ENCODE assay signal across 20 cellular contexts in the genomic region with DNA sequence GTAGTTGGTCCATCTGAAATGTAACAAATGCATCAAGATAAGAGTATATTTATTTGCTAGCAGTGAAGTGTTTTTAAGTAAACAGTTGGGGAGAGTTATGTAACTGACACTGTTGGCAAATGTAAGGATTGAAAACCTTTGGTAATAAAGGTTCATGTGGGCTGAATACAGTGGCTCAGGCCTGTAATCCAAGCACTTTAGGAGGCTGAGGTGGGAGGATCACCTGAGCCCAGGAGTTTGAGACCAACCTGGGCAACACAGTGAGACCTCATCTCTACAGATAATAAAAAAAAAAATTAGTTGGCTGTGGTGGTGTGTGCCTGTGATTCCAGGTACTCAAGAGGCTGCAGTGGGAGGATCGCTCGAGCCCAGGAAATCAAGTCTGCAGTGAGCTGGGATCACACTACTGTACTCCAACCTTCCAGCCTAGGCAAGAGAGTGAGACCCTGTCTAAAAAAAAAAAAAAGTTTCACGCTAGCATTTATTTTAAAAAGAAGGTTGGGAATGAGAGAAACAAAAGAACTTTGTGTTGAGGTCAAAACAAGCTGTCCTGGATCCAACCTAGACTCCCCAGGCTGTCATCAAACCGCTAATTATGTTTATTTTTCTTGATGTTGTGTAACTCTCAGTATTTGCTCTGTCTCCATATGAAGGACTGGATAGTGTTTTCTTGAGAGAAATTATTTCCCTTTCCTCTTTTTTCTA. TPM values are rescaled to one million over a fixed set of nuclear protein-coding genes. Genes with fewer than 3 reads are reported as not detected.
DNase-seq lines count a peak whose midpoint lies in the region; ATAC-seq, FAIRE-seq and TF ChIP-seq lines count a peak whose summit lies in the region.
"Had no signal": no experiment of that assay in that cellular context is flagged by ENCODE, and none has a peak within 500 bp of the region (broad histone marks: within the 10 kb centered on the region; RNA-seq: fewer than 3 reads in every experiment).

No MANE protein-coding gene starts in this region.

- H3K4me1 Mint-ChIP-seq in activated CD4-positive, alpha-beta memory T cell treated with anti-CD3 and anti-CD28 coated beads, Interleukin-2, amount 10 ng/mL, durations not matched to agents 7 days and 5 days = no peaks in the 10 kb centered on the region

- no peak for TF ChIP-seq CTCF in liver (IDR thresholded peaks at IDR 0.05; ENCODE audit: low read depth, low read length, missing input control)

- peaks cover 73% of the 10 kb centered on the region for H3K36me3 Mint-ChIP-seq in activated CD4-positive, alpha-beta memory T cell treated with anti-CD3 and anti-CD28 coated beads, Interleukin-2, amount 10 ng/mL, durations not matched to agents 7 days and 5 days (ENCODE audit: low read depth)

- H3K9me3 ChIP-seq in right cardiac atrium (ENCODE audit: control insufficient read depth, low read length) = no peaks in the 10 kb centered on the region
- H3K9me3 ChIP-seq in liver (ENCODE audit: control insufficient read depth in 4 of 4, low read length in 3 of 4) = peaks cover 0 to 2% (median 0%) of the 10 kb centered on the region in 4 donors

- peaks cover 8% of the 10 kb centered on the region for H3K9me3 Mint-ChIP-seq in activated CD4-positive, alpha-beta memory T cell treated with anti-CD3 and anti-CD28 coated beads, Interleukin-2, amount 10 ng/mL, durations not matched to agents 7 days and 5 days

- DNase-seq in right cardiac atrium (no peak), cardiac septum (ENCODE audit: low spot score) (no peak), occipital lobe (lab: John Stamatoyannopoulos, UW) (no peak), ACHN (no peak)
- DNase-seq in activated CD4-positive, alpha-beta memory T cell treated with anti-CD3 and anti-CD28 coated beads, Interleukin-2, amount 10 ng/mL, durations not matched to agents 7 days and 5 days = no peak
- DNase-seq: AML-193; CD4-positive, CD25-positive, alpha-beta regulatory T cell; DMS53; HCEC 1CT; KBM-7; NCI-H1092; NCI-H345; NCI-H526 treated with DMSO at 0.1 percent for 48 hours; PC-3; SHP77 treated with DMSO at 0.1 percent for 48 hours had no signal

- ATAC-seq in right cardiac atrium (peak in 1 of 2 donors; percentile 74), HG03432 (IDR thresholded peaks at IDR 0.05; ENCODE audit: unreplicated experiment) (no peak)
- ATAC-seq: PC-3 had no signal

- in situ Hi-C loops in ACHN (cut with HindIII; ENCODE audit: low pct_ligation_motif_present, low pct_unique_long_range_greater_than_20kb, low sequenced_read_pairs) = no loop called here

- no peak overlapping the region for H3K9ac ChIP-seq in liver (ENCODE audit: low read depth in 1 of 2, low read length in 2 of 2)

- TF ChIP-seq RAD21 in liver (IDR thresholded peaks at IDR 0.05) = no peak

- peak overlapping the region; percentile 81 for H3K27ac ChIP-seq in right cardiac atrium (ENCODE audit: low read length)
- H3K27ac ChIP-seq in liver (ENCODE audit: low read depth in 1 of 2, low read length in 2 of 2) = peak overlapping the region; percentile 59 to 67

- H3K27me3 Mint-ChIP-seq in activated CD4-positive, alpha-beta memory T cell treated with anti-CD3 and anti-CD28 coated beads, Interleukin-2, amount 10 ng/mL, durations not matched to agents 7 days and 5 days = no peaks in the 10 kb centered on the region
- H3K27me3 Mint-ChIP-seq: CD4-positive, CD25-positive, alpha-beta regulatory T cell had no signal

- POLR2A ChIA-PET in activated CD4-positive, alpha-beta memory T cell treated with anti-CD3 and anti-CD28 coated beads, Interleukin-2, amount 10 ng/mL, durations not matched to agents 7 days and 5 days (lab: Charles Lee) = interaction anchor here (0.6 to 2.2 kb wide), 2 partner anchors 20 to 1418 kb away, joined by 3 to 11 read pairs; a partner anchor contains a TSS

- WGBS in right cardiac atrium = 83% methylated on average over 4 of the region's 4 CpGs
- 42% methylated on average over 4 of the region's 4 CpGs for WGBS in liver

- H3K4me1 ChIP-seq in right cardiac atrium (ENCODE audit: control insufficient read depth, insufficient read depth, low read length) (no peaks in the 10 kb centered on the region), liver (ENCODE audit: control insufficient read depth in 4 of 4, insufficient read depth in 4 of 4, low read length in 3 of 4) (peaks cover 2 to 25% (median 12%) of the 10 kb centered on the region in 4 donors)

- H3K4me3 ChIP-seq in right cardiac atrium (ENCODE audit: low read length) = no peak overlapping the region
- no peak overlapping the region for H3K4me3 ChIP-seq in liver (ENCODE audit: low read depth in 1 of 3, low read length in 3 of 3)

- no peak overlapping the region for H3K27ac Mint-ChIP-seq in activated CD4-positive, alpha-beta memory T cell treated with anti-CD3 and anti-CD28 coated beads, Interleukin-2, amount 10 ng/mL, durations not matched to agents 7 days and 5 days

- CTCF ChIA-PET in activated CD4-positive, alpha-beta memory T cell treated with anti-CD3 and anti-CD28 coated beads, Interleukin-2, amount 10 ng/mL, durations not matched to agents 7 days and 5 days (lab: Charles Lee) = no interaction called here

- intact Hi-C loops in right cardiac atrium (cut with DNase I) (no loop called here), cardiac septum (cut with DNase I) (no loop called here)

- FAIRE-seq in endometrium (lab: Jason Lieb, UNC) = peak; percentile 94
- FAIRE-seq: A204.1, GM12891 had no signal

- H3K4me3 Mint-ChIP-seq in activated CD4-positive, alpha-beta memory T cell treated with anti-CD3 and anti-CD28 coated beads, Interleukin-2, amount 10 ng/mL, durations not matched to agents 7 days and 5 days = no peak overlapping the region
- H3K4me3 Mint-ChIP-seq: CD4-positive, CD25-positive, alpha-beta regulatory T cell had no signal

- peaks cover 3 to 27% (median 16%) of the 10 kb centered on the region in 4 donors for H3K36me3 ChIP-seq in liver (ENCODE audit: control insufficient read depth in 4 of 4, insufficient read depth in 3 of 4, low read depth in 1 of 4, low read length in 3 of 4)

- no peaks in the 10 kb centered on the region for H3K27me3 ChIP-seq in right cardiac atrium (ENCODE audit: control insufficient read depth, insufficient read depth)
- no peaks in the 10 kb centered on the region for H3K27me3 ChIP-seq in liver (ENCODE audit: control insufficient read depth in 4 of 4, insufficient read depth in 4 of 4, low read length in 3 of 4)

TF ChIP-seq in liver, 16 proteins besides CTCF, POLR2A, EP300 and RAD21:
- TF ChIP-seq GABPA (IDR thresholded peaks at IDR 0.05 in 1 of 2, conservative IDR thresholded peaks at IDR 0.05 in 1 of 2) (no peak), RXRA (IDR thresholded peaks at IDR 0.05) (peak; percentile 60 to 65), SP1 (IDR thresholded peaks at IDR 0.05) (peak; percentile 31), EGR1 (IDR thresholded peaks at IDR 0.05; ENCODE audit: low read depth in 2 of 2) (no peak), JUND (IDR thresholded peaks at IDR 0.05) (peak in 1 of 2 donors; percentile 12), HNF4A (conservative IDR thresholded peaks at IDR 0.05) (peak; percentile 68 to 69), YY1 (IDR thresholded peaks at IDR 0.05) (peak; percentile 32), TAF1 (conservative IDR thresholded peaks at IDR 0.05) (no peak), NR2F2 (IDR thresholded peaks at IDR 0.05) (no peak), FOXA1 (IDR thresholded peaks at IDR 0.05) (no peak), HNF4G (IDR thresholded peaks at IDR 0.05) (no peak)
- TF ChIP-seq, protein P1, sequence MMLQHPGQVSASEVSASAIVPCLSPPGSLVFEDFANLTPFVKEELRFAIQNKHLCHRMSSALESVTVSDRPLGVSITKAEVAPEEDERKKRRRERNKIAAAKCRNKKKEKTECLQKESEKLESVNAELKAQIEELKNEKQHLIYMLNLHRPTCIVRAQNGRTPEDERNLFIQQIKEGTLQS (IDR thresholded peaks at IDR 0.05) = no peak
- TF ChIP-seq, protein P2, sequence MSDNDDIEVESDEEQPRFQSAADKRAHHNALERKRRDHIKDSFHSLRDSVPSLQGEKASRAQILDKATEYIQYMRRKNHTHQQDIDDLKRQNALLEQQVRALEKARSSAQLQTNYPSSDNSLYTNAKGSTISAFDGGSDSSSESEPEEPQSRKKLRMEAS (IDR thresholded peaks at IDR 0.05) = no peak

RNA-seq across cellular contexts. Expression of a gene that starts 20.7 kb away (rescaled TPM):
- total RNA-seq in right cardiac atrium (10 to 100 TPM; 13.1 to 18.6 (median 16.0) TPM), cardiac septum (11.2 TPM), liver (1 to 10 TPM; 6.2 TPM), occipital lobe (20.7 TPM)
- polyA plus RNA-seq in right cardiac atrium (5.0 TPM), liver (1 to 10 TPM; 1.9 to 3.5 TPM)
- total RNA-seq in activated CD4-positive, alpha-beta memory T cell treated with anti-CD3 and anti-CD28 coated beads, Interleukin-2, amount 10 ng/mL, durations not matched to agents 7 days and 5 days = 10 to 100 TPM; 14.8 to 16.0 TPM

RNA-seq across cellular contexts. Expression of a gene that starts 20.9 kb away (rescaled TPM):
- 10 to 100 TPM; 24.6 to 31.7 (median 28.2) TPM for total RNA-seq in right cardiac atrium
- 15.4 TPM for polyA plus RNA-seq in right cardiac atrium
- total RNA-seq in cardiac septum = 9.8 TPM
- 1 to 10 TPM; 2.3 to 5.1 TPM for total RNA-seq in liver
- polyA plus RNA-seq in liver = 1 to 10 TPM; 1.8 to 1.9 TPM
- total RNA-seq in activated CD4-positive, alpha-beta memory T cell treated with anti-CD3 and anti-CD28 coated beads, Interleukin-2, amount 10 ng/mL, durations not matched to agents 7 days and 5 days = 1 to 10 TPM; 5.5 TPM
- total RNA-seq in occipital lobe = 36.5 TPM

RNA-seq across cellular contexts. Expression of a gene that starts 31.0 kb away (rescaled TPM):
- total RNA-seq in right cardiac atrium = 10 to 100 TPM; 20.2 to 31.1 (median 23.9) TPM
- 23.8 TPM for polyA plus RNA-seq in right cardiac atrium
- 20.5 TPM for total RNA-seq in cardiac septum
- total RNA-seq in liver = 10 to 100 TPM in 1 of 2 donors, 1 to 10 TPM in 1; 8.6 to 14.2 TPM
- polyA plus RNA-seq in liver = 10 to 100 TPM in 1 of 2 donors, 1 to 10 TPM in 1; 8.8 to 16.1 TPM
- 100 to 1,000 TPM; 135 to 144 TPM for total RNA-seq in activated CD4-positive, alpha-beta memory T cell treated with anti-CD3 and anti-CD28 coated beads, Interleukin-2, amount 10 ng/mL, durations not matched to agents 7 days and 5 days
- 4.7 TPM for total RNA-seq in occipital lobe
